11 cellular contexts compared by ENCODE assay signal in the genomic region with DNA sequence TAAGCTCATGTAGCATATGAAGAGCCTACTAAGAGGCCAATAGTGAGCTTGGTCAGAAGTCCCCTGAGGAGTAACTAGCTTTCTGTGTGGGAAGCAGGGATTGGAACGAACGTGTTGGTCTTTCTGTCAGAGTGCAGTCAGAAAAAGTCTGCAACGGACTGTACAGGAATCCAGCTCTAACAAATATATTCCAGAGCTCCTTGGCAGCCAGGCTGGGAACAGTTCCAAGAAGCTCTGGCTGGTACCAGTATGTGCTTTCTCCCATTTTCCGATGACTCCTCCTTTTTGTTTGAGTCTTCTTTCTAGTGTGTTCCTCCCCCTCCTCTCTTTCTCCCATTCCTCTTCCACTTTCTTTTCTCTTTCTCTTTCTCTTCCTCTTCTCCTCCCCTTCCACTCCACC. TPM values are rescaled to one million over a fixed set of nuclear protein-coding genes. Genes with fewer than 3 reads are reported as not detected.
DNase-seq lines count a peak whose midpoint lies in the region; ATAC-seq and TF ChIP-seq lines count a peak whose summit lies in the region.
"Had no signal": no experiment of that assay in that cellular context is flagged by ENCODE, and none has a peak within 500 bp of the region (broad histone marks: within the 10 kb centered on the region; RNA-seq: fewer than 3 reads in every experiment).

No MANE protein-coding gene starts in this region.

- H3K27me3 ChIP-seq in A673 (replicated peaks; ENCODE audit: insufficient read depth, low read depth, low read length, poor library complexity) = no peaks in the 10 kb centered on the region
- H3K27me3 ChIP-seq in left ventricle myocardium inferior (ENCODE audit: low read depth) = no peaks in the 10 kb centered on the region

- no peak overlapping the region for H3K4me3 ChIP-seq in A673 (ENCODE audit: low read depth, low read length, poor library complexity, severe bottlenecking)
- peak overlapping the region; percentile 11 for H3K4me3 ChIP-seq in left ventricle myocardium inferior

- H3K9me3 ChIP-seq in A673 (ENCODE audit: low read depth, low read length, poor library complexity, severe bottlenecking) (no peaks in the 10 kb centered on the region), left ventricle myocardium inferior (replicated peaks) (no peaks in the 10 kb centered on the region)

- peaks cover 6% of the 10 kb centered on the region for H3K36me3 ChIP-seq in A673 (ENCODE audit: insufficient read depth, low read length, poor library complexity, severe bottlenecking)
- no peaks in the 10 kb centered on the region for H3K36me3 ChIP-seq in left ventricle myocardium inferior

- POLR2A ChIA-PET in A673 (lab: Charles Lee; ENCODE audit: low non-redundant PET) = interaction anchor here (0.6 kb wide), 1 partner anchor 12 kb away, joined by 10 read pairs; no protein-coding TSS in a partner anchor

- H3K4me1 ChIP-seq in A673 (ENCODE audit: insufficient read depth, low read length, poor library complexity, severe bottlenecking) = peaks cover 11% of the 10 kb centered on the region
- H3K4me1 ChIP-seq in left ventricle myocardium inferior = peaks cover 73% of the 10 kb centered on the region

- H3K36me3 Mint-ChIP-seq in activated naive CD4-positive, alpha-beta T cell treated with anti-CD3 and anti-CD28 coated beads, Interleukin-2, amount 50 U/mL, for 72 hours = peaks cover 6 to 21% of the 10 kb centered on the region in 2 donors

- TF ChIP-seq CTCF in A673 (conservative IDR thresholded peaks at IDR 0.05; ENCODE audit: low read depth, low read length) = no peak
- no peak for TF ChIP-seq CTCF in left ventricle myocardium inferior (IDR thresholded peaks at IDR 0.05; ENCODE audit: borderline replicate concordance)

- no peak overlapping the region for H3K27ac Mint-ChIP-seq in activated naive CD4-positive, alpha-beta T cell treated with anti-CD3 and anti-CD28 coated beads, Interleukin-2, amount 50 U/mL, for 72 hours

- H3K9me3 Mint-ChIP-seq in activated naive CD4-positive, alpha-beta T cell treated with anti-CD3 and anti-CD28 coated beads, Interleukin-2, amount 50 U/mL, for 72 hours = no peaks in the 10 kb centered on the region

- no TSS peak for BruUV-seq in A673 (replicated peaks; lab: Mats Ljungman, UMichigan)

- intact Hi-C loops in A673 (cut with micrococcal nuclease; ENCODE audit: unreplicated experiment) = no loop called here
- intact Hi-C loops in left ventricle myocardium inferior (cut with micrococcal nuclease) = no loop called here
- intact Hi-C loops in posterior cingulate gyrus (cut with DNase I) = no loop called here

- DNase-seq in A673 (ENCODE audit: low spot score) = peak; percentile 39
- DNase-seq in astrocyte of the hippocampus (ENCODE audit: low read depth, low spot score) = peak; percentile 95
- DNase-seq in left ventricle myocardium inferior = peak; percentile 55
- peak in 9 of 10 donors; percentile 42 to 93 (median 68) for DNase-seq in posterior cingulate gyrus
- DNase-seq in activated naive CD4-positive, alpha-beta T cell (lab: John Stamatoyannopoulos, UW) = no peak
- DNase-seq in foreskin melanocyte = no peak
- DNase-seq in activated naive CD4-positive, alpha-beta T cell treated with anti-CD3 and anti-CD28 coated beads, Interleukin-2, amount 50 U/mL, for 72 hours (ENCODE audit: low spot score in 2 of 2) = no peak
- DNase-seq: activated T-cell treated with anti-CD3 and anti-CD28 coated beads for 4 hours, NCI-H1417, SW 1271 had no signal

- CTCF ChIA-PET in A673 (lab: Charles Lee) = interaction anchor here (1.3 kb wide), 1 partner anchor 11 kb away, joined by 5 read pairs; no protein-coding TSS in a partner anchor

- no peak for ATAC-seq in activated naive CD4-positive, alpha-beta T cell treated with anti-CD3 and anti-CD28 coated beads, Interleukin-2, amount 50 U/mL, for 72 hours
- no peak for ATAC-seq in GM19395 (IDR thresholded peaks at IDR 0.05; ENCODE audit: unreplicated experiment)

- no peak overlapping the region for H3K27ac ChIP-seq in A673 (ENCODE audit: low read depth, low read length, poor library complexity, severe bottlenecking)
- peak overlapping the region; percentile 82 for H3K27ac ChIP-seq in left ventricle myocardium inferior (replicated peaks)

RNA-seq across cellular contexts. Expression of a gene that starts 59.8 kb away (rescaled TPM):
- total RNA-seq in A673 (2021) (56.4 and 56.7 TPM in 2 replicates), left ventricle myocardium inferior (16.3 TPM)
- 10 to 100 TPM; 36.6 TPM for total RNA-seq in activated naive CD4-positive, alpha-beta T cell treated with anti-CD3 and anti-CD28 coated beads, Interleukin-2, amount 50 U/mL, for 72 hours

Comparison
In these comparisons a context has a peak if more than half of its experiments do, and no peak if none do; other contexts are left out.
1. DNase-seq: peak in A673 (single experiment), astrocyte of the hippocampus (single experiment), left ventricle myocardium inferior (single experiment) and posterior cingulate gyrus (9 of 10); none in activated naive CD4-positive, alpha-beta T cell (0 of 4), foreskin melanocyte (single experiment) and activated naive CD4-positive, alpha-beta T cell treated with anti-CD3 and anti-CD28 coated beads, Interleukin-2, amount 50 U/mL, for 72 hours (0 of 2).